ENCODE assay signal across 1 cellular context in the genomic region with DNA sequence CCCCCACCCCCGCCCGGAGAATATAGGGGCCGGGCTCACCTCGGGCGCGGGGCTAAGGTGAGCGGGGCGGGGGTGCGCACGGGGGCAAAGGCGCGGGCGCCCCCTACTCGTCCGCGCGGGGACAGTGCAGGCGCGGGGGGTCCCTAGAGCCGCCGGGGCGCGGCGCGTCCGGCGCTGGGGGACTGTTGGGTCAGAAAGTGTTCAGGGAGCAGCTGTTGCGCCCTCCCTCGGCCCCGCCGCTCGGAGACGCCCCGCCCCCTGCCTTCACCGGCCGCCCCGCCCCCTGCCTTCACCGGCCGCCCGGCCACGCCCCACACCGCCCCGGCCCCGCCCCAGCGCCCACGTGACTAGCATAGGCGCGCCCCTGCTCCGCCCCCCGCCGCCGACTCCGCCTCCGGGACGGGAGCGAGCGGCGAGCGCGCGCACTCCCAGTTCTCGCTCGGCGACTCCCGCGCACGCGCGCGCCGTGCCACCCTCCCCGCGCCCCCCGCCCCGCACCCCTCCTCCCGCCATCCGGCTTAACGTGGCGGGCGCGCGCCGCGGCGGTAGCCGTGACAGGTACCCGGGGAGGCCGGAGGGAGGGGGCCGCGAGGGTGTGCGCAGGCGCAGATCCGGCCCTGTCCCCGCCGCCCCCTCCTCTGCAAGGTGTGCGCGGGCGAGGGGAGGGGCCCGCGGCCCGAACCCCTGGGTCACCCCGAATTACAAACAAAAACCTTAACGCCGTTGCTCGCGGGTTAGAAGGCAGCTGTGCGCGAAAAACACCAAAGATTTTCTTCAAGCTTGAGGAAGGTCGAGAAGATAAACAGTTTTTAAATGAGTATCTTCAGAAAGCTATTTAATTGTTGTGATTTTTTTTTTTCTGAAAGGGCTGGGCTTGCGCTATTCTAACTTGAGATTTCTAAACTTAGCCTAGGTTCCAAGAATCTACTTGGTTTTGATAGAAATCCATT.
TF ChIP-seq lines count a peak whose summit lies in the region.

No MANE protein-coding gene starts in this region.

TF ChIP-seq in GM12878, 131 proteins besides CTCF, POLR2A, EP300 and RAD21 (continued from another document and continues in another):
- TF ChIP-seq, protein P1, sequence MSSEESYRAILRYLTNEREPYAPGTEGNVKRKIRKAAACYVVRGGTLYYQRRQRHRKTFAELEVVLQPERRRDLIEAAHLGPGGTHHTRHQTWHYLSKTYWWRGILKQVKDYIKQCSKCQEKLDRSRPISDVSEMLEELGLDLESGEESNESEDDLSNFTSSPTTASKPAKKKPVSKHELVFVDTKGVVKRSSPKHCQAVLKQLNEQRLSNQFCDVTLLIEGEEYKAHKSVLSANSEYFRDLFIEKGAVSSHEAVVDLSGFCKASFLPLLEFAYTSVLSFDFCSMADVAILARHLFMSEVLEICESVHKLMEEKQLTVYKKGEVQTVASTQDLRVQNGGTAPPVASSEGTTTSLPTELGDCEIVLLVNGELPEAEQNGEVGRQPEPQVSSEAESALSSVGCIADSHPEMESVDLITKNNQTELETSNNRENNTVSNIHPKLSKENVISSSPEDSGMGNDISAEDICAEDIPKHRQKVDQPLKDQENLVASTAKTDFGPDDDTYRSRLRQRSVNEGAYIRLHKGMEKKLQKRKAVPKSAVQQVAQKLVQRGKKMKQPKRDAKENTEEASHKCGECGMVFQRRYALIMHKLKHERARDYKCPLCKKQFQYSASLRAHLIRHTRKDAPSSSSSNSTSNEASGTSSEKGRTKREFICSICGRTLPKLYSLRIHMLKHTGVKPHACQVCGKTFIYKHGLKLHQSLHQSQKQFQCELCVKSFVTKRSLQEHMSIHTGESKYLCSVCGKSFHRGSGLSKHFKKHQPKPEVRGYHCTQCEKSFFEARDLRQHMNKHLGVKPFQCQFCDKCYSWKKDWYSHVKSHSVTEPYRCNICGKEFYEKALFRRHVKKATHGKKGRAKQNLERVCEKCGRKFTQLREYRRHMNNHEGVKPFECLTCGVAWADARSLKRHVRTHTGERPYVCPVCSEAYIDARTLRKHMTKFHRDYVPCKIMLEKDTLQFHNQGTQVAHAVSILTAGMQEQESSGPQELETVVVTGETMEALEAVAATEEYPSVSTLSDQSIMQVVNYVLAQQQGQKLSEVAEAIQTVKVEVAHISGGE (CRISPR knock-in tag; IDR thresholded peaks at IDR 0.05), result no peak
- TF ChIP-seq ZNF24 (IDR thresholded peaks at IDR 0.05) (no peak), BRCA1 (IDR thresholded peaks at IDR 0.05; ENCODE audit: low read depth, low read length) (no peak), NBN (IDR thresholded peaks at IDR 0.05) (peak; percentile 62; the same call in 1 of the 2 replicates), PML (IDR thresholded peaks at IDR 0.05; ENCODE audit: low read length) (no peak), KAT2A (conservative IDR thresholded peaks at IDR 0.05; ENCODE audit: control insufficient read depth, low read depth, low read length) (no peak), MEF2A (IDR thresholded peaks at IDR 0.05; ENCODE audit: insufficient read depth, low read depth, low read length) (no peak), RAD51 (IDR thresholded peaks at IDR 0.05) (no peak), SMAD5 (IDR thresholded peaks at IDR 0.05; ENCODE audit: low read depth) (no peak), NFXL1 (IDR thresholded peaks at IDR 0.05; ENCODE audit: borderline replicate concordance) (peak; percentile 92), LARP7 (IDR thresholded peaks at IDR 0.05) (no peak), MTA2 (IDR thresholded peaks at IDR 0.05; ENCODE audit: low read depth) (no peak), RB1 (IDR thresholded peaks at IDR 0.05; ENCODE audit: borderline replicate concordance) (no peak), HDAC6 (IDR thresholded peaks at IDR 0.05; ENCODE audit: unreplicated experiment) (no peak), IKZF2 (IDR thresholded peaks at IDR 0.05) (no peak), WRNIP1 (IDR thresholded peaks at IDR 0.05; ENCODE audit: borderline replicate concordance, low read depth, low read length) (no peak), RCOR1 (conservative IDR thresholded peaks at IDR 0.05; ENCODE audit: low read depth, low read length) (no peak), MYB (IDR thresholded peaks at IDR 0.05; ENCODE audit: borderline replicate concordance, low read depth, low read length) (no peak), BACH1 (IDR thresholded peaks at IDR 0.05; ENCODE audit: borderline replicate concordance) (peak; percentile 45; the same call in 1 of the 2 replicates), RELA (IDR thresholded peaks at IDR 0.05; ENCODE audit: borderline replicate concordance, partially characterized antibody) (no peak), SIN3A (IDR thresholded peaks at IDR 0.05; ENCODE audit: low read depth, low read length) (no peak), MTA3 (IDR thresholded peaks at IDR 0.05; ENCODE audit: borderline replicate concordance, low read length) (no peak), SIX5 (IDR thresholded peaks at IDR 0.05; ENCODE audit: low read depth, low read length, severe bottlenecking) (no peak)
- TF ChIP-seq, protein P2, sequence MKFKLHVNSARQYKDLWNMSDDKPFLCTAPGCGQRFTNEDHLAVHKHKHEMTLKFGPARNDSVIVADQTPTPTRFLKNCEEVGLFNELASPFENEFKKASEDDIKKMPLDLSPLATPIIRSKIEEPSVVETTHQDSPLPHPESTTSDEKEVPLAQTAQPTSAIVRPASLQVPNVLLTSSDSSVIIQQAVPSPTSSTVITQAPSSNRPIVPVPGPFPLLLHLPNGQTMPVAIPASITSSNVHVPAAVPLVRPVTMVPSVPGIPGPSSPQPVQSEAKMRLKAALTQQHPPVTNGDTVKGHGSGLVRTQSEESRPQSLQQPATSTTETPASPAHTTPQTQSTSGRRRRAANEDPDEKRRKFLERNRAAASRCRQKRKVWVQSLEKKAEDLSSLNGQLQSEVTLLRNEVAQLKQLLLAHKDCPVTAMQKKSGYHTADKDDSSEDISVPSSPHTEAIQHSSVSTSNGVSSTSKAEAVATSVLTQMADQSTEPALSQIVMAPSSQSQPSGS (IDR thresholded peaks at IDR 0.05; ENCODE audit: low read length), result no peak
- TF ChIP-seq, protein P3, sequence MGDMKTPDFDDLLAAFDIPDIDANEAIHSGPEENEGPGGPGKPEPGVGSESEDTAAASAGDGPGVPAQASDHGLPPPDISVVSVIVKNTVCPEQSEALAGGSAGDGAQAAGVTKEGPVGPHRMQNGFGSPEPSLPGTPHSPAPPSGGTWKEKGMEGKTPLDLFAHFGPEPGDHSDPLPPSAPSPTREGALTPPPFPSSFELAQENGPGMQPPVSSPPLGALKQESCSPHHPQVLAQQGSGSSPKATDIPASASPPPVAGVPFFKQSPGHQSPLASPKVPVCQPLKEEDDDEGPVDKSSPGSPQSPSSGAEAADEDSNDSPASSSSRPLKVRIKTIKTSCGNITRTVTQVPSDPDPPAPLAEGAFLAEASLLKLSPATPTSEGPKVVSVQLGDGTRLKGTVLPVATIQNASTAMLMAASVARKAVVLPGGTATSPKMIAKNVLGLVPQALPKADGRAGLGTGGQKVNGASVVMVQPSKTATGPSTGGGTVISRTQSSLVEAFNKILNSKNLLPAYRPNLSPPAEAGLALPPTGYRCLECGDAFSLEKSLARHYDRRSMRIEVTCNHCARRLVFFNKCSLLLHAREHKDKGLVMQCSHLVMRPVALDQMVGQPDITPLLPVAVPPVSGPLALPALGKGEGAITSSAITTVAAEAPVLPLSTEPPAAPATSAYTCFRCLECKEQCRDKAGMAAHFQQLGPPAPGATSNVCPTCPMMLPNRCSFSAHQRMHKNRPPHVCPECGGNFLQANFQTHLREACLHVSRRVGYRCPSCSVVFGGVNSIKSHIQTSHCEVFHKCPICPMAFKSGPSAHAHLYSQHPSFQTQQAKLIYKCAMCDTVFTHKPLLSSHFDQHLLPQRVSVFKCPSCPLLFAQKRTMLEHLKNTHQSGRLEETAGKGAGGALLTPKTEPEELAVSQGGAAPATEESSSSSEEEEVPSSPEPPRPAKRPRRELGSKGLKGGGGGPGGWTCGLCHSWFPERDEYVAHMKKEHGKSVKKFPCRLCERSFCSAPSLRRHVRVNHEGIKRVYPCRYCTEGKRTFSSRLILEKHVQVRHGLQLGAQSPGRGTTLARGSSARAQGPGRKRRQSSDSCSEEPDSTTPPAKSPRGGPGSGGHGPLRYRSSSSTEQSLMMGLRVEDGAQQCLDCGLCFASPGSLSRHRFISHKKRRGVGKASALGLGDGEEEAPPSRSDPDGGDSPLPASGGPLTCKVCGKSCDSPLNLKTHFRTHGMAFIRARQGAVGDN (IDR thresholded peaks at IDR 0.05), result peak; percentile 28
- TF ChIP-seq, protein P4, sequence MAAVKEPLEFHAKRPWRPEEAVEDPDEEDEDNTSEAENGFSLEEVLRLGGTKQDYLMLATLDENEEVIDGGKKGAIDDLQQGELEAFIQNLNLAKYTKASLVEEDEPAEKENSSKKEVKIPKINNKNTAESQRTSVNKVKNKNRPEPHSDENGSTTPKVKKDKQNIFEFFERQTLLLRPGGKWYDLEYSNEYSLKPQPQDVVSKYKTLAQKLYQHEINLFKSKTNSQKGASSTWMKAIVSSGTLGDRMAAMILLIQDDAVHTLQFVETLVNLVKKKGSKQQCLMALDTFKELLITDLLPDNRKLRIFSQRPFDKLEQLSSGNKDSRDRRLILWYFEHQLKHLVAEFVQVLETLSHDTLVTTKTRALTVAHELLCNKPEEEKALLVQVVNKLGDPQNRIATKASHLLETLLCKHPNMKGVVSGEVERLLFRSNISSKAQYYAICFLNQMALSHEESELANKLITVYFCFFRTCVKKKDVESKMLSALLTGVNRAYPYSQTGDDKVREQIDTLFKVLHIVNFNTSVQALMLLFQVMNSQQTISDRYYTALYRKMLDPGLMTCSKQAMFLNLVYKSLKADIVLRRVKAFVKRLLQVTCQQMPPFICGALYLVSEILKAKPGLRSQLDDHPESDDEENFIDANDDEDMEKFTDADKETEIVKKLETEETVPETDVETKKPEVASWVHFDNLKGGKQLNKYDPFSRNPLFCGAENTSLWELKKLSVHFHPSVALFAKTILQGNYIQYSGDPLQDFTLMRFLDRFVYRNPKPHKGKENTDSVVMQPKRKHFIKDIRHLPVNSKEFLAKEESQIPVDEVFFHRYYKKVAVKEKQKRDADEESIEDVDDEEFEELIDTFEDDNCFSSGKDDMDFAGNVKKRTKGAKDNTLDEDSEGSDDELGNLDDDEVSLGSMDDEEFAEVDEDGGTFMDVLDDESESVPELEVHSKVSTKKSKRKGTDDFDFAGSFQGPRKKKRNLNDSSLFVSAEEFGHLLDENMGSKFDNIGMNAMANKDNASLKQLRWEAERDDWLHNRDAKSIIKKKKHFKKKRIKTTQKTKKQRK (IDR thresholded peaks at IDR 0.05; ENCODE audit: low read depth, low read length), result no peak
- TF ChIP-seq, protein P5, sequence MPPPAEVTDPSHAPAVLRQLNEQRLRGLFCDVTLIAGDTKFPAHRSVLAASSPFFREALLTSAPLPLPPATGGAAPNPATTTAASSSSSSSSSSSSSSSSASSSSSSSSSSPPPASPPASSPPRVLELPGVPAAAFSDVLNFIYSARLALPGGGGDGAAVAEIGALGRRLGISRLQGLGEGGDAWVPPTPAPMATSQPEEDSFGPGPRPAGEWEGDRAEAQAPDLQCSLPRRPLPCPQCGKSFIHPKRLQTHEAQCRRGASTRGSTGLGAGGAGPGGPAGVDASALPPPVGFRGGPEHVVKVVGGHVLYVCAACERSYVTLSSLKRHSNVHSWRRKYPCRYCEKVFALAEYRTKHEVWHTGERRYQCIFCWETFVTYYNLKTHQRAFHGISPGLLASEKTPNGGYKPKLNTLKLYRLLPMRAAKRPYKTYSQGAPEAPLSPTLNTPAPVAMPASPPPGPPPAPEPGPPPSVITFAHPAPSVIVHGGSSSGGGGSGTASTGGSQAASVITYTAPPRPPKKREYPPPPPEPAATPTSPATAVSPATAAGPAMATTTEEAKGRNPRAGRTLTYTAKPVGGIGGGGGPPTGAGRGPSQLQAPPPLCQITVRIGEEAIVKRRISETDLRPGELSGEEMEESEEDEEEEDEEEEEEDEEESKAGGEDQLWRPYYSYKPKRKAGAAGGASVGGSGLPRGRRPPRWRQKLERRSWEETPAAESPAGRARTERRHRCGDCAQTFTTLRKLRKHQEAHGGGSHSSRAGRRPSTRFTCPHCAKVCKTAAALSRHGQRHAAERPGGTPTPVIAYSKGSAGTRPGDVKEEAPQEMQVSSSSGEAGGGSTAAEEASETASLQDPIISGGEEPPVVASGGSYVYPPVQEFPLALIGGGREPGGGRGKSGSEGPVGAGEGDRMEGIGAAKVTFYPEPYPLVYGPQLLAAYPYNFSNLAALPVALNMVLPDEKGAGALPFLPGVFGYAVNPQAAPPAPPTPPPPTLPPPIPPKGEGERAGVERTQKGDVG (CRISPR knock-in tag; IDR thresholded peaks at IDR 0.05), result no peak
- TF ChIP-seq, protein P6, sequence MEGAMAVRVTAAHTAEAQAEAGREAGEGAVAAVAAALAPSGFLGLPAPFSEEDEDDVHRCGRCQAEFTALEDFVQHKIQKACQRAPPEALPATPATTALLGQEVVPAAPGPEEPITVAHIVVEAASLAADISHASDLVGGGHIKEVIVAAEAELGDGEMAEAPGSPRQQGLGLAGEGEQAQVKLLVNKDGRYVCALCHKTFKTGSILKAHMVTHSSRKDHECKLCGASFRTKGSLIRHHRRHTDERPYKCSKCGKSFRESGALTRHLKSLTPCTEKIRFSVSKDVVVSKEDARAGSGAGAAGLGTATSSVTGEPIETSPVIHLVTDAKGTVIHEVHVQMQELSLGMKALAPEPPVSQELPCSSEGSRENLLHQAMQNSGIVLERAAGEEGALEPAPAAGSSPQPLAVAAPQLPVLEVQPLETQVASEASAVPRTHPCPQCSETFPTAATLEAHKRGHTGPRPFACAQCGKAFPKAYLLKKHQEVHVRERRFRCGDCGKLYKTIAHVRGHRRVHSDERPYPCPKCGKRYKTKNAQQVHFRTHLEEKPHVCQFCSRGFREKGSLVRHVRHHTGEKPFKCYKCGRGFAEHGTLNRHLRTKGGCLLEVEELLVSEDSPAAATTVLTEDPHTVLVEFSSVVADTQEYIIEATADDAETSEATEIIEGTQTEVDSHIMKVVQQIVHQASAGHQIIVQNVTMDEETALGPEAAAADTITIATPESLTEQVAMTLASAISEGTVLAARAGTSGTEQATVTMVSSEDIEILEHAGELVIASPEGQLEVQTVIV (IDR thresholded peaks at IDR 0.05; ENCODE audit: borderline replicate concordance, partially characterized antibody), result no peak
- TF ChIP-seq, protein P7, sequence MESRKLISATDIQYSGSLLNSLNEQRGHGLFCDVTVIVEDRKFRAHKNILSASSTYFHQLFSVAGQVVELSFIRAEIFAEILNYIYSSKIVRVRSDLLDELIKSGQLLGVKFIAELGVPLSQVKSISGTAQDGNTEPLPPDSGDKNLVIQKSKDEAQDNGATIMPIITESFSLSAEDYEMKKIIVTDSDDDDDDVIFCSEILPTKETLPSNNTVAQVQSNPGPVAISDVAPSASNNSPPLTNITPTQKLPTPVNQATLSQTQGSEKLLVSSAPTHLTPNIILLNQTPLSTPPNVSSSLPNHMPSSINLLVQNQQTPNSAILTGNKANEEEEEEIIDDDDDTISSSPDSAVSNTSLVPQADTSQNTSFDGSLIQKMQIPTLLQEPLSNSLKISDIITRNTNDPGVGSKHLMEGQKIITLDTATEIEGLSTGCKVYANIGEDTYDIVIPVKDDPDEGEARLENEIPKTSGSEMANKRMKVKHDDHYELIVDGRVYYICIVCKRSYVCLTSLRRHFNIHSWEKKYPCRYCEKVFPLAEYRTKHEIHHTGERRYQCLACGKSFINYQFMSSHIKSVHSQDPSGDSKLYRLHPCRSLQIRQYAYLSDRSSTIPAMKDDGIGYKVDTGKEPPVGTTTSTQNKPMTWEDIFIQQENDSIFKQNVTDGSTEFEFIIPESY (IDR thresholded peaks at IDR 0.05), result no peak
- TF ChIP-seq, protein P8, sequence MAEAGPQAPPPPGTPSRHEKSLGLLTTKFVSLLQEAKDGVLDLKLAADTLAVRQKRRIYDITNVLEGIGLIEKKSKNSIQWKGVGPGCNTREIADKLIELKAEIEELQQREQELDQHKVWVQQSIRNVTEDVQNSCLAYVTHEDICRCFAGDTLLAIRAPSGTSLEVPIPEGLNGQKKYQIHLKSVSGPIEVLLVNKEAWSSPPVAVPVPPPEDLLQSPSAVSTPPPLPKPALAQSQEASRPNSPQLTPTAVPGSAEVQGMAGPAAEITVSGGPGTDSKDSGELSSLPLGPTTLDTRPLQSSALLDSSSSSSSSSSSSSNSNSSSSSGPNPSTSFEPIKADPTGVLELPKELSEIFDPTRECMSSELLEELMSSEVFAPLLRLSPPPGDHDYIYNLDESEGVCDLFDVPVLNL (IDR thresholded peaks at IDR 0.05; ENCODE audit: low read depth, low read length), result no peak
